ENCODE assay signal across 11 cellular contexts in genomic region chr21:33028759-33029511, GRCh38. TPM values are rescaled to one million over a fixed set of nuclear protein-coding genes. Genes with fewer than 3 reads are reported as not detected.
DNase-seq lines count a peak whose midpoint lies in the region; ATAC-seq, FAIRE-seq and TF ChIP-seq lines count a peak whose summit lies in the region.
"Had no signal": no experiment of that assay in that cellular context is flagged by ENCODE, and none has a peak within 500 bp of the region (broad histone marks: within the 10 kb centered on the region; RNA-seq: fewer than 3 reads in every experiment).

No MANE protein-coding gene starts in this region.

- TF ChIP-seq CTCF in SK-N-SH (IDR thresholded peaks at IDR 0.05): no peak

- H3K9me3 ChIP-seq in SK-N-SH: no peaks in the 10 kb centered on the region

- peaks cover 96% of the 10 kb centered on the region for H3K27me3 ChIP-seq in SK-N-SH (ENCODE audit: insufficient read depth)

- CTCF ChIA-PET in SK-N-SH (lab: Yijun Ruan, JAX): no interaction called here

- H3K9ac ChIP-seq in SK-N-SH: no peak overlapping the region

- H3K27ac ChIP-seq in SK-N-SH (ENCODE audit: low read depth in 2 of 2, low read length in 1 of 2): no peak overlapping the region

- no peak for TF ChIP-seq RAD21 in SK-N-SH (IDR thresholded peaks at IDR 0.05; ENCODE audit: low read length)

- no peak for TF ChIP-seq POLR2A in GM12891 (IDR thresholded peaks at IDR 0.05; ENCODE audit: low read depth, low read length)

- H3K4me3 ChIP-seq in SK-N-SH (ENCODE audit: low read depth in 2 of 2, low read length in 1 of 2): no peak overlapping the region; a peak in 1 of 4 replicates

- no peak for FAIRE-seq in GM12891 (lab: Jason Lieb, UNC)
- FAIRE-seq: HepG2 had no signal

- no peak overlapping the region for H2AFZ ChIP-seq in SK-N-SH (ENCODE audit: low read depth)

- H4K20me1 ChIP-seq in SK-N-SH (ENCODE audit: insufficient read depth): no peaks in the 10 kb centered on the region

- POLR2A ChIA-PET in SK-N-SH (lab: Yijun Ruan, JAX): no interaction called here

- no peaks in the 10 kb centered on the region for H3K9me2 ChIP-seq in SK-N-SH

- peak overlapping the region; percentile 61 for H3K4me3 Mint-ChIP-seq in activated T-cell treated with anti-CD3 and anti-CD28 coated beads, Interleukin-2, amount 50 U/mL, for 24 hours
- H3K4me3 Mint-ChIP-seq in immature natural killer cell: peak overlapping the region; percentile 60 to 84 (median 80)
- H3K4me3 Mint-ChIP-seq: HFFc6 had no signal

- H3K36me3 ChIP-seq in SK-N-SH (replicated peaks in 1 of 2; ENCODE audit: control insufficient read depth in 1 of 2, insufficient read depth in 2 of 2, low read length in 1 of 2): no peaks in the 10 kb centered on the region

- H3K4me2 ChIP-seq in SK-N-SH: peak overlapping the region; percentile 52; the same call in 1 of the 2 replicates

- WGBS in SK-N-SH (ENCODE audit: low lambda C conversion rate): 17% methylated on average over 32 of the region's 32 CpGs

- H3K27ac Mint-ChIP-seq in activated T-cell treated with anti-CD3 and anti-CD28 coated beads, Interleukin-2, amount 50 U/mL, for 24 hours: peak overlapping the region; percentile 76
- peak overlapping the region in 2 of 6 donors; percentile 38 to 76 for H3K27ac Mint-ChIP-seq in immature natural killer cell
- H3K27ac Mint-ChIP-seq: HFFc6 had no signal

- H3K4me1 ChIP-seq in SK-N-SH (ENCODE audit: control insufficient read depth in 1 of 2, insufficient read depth in 2 of 2, low read depth in 1 of 2, low read length in 1 of 2): no peaks in the 10 kb centered on the region

- H3K79me2 ChIP-seq in SK-N-SH (ENCODE audit: insufficient read depth): no peaks in the 10 kb centered on the region

- no peak for DNase-seq in SK-N-SH
- peak; percentile 49 for DNase-seq in activated T-cell treated with anti-CD3 and anti-CD28 coated beads, Interleukin-2, amount 50 U/mL, for 24 hours
- peak in 1 of 3 donors; percentile 39 for DNase-seq in immature natural killer cell
- peak; percentile 27 for DNase-seq in stimulated activated naive CD8-positive, alpha-beta T cell treated with anti-CD3 and anti-CD28 coated beads, Interleukin-15, Interleukin-2, amounts not matched to agents 100 U/mL and 50 U/mL, for 24 hours
- no peak for DNase-seq in GM12891 (ENCODE audit: insufficient read length, low spot score)
- DNase-seq: dermis blood vessel endothelial cell, HFFc6 had no signal

- H3F3A ChIP-seq in SK-N-SH (replicated peaks; ENCODE audit: insufficient read depth): no peaks in the 10 kb centered on the region

- H3K27me3 Mint-ChIP-seq in activated T-cell treated with anti-CD3 and anti-CD28 coated beads, Interleukin-2, amount 50 U/mL, for 24 hours: peaks cover 90% of the 10 kb centered on the region
- peaks cover 46 to 60% (median 53%) of the 10 kb centered on the region in 3 donors for H3K27me3 Mint-ChIP-seq in immature natural killer cell (ENCODE audit: low read depth in 3 of 3)

- H3K9me3 Mint-ChIP-seq in activated T-cell treated with anti-CD3 and anti-CD28 coated beads, Interleukin-2, amount 50 U/mL, for 24 hours: no peaks in the 10 kb centered on the region
- peaks cover 0 to 4% (median 0%) of the 10 kb centered on the region in 6 donors for H3K9me3 Mint-ChIP-seq in immature natural killer cell
- H3K9me3 Mint-ChIP-seq: HFFc6 had no signal

- no peaks in the 10 kb centered on the region for H3K36me3 Mint-ChIP-seq in activated T-cell treated with anti-CD3 and anti-CD28 coated beads, Interleukin-2, amount 50 U/mL, for 24 hours (ENCODE audit: low read depth)
- peaks cover 0 to 5% (median 0%) of the 10 kb centered on the region in 3 donors for H3K36me3 Mint-ChIP-seq in immature natural killer cell

- H3K4me1 Mint-ChIP-seq in activated T-cell treated with anti-CD3 and anti-CD28 coated beads, Interleukin-2, amount 50 U/mL, for 24 hours (ENCODE audit: low read depth): peaks cover 44% of the 10 kb centered on the region
- peaks cover 47% of the 10 kb centered on the region in 2 donors for H3K4me1 Mint-ChIP-seq in immature natural killer cell

- no peak for ATAC-seq in SK-N-SH treated with all-trans-retinoic acid at 6 μM for 48 hours
- ATAC-seq in stimulated activated naive CD8-positive, alpha-beta T cell treated with anti-CD3 and anti-CD28 coated beads, Interleukin-15, Interleukin-2, amounts not matched to agents 100 U/mL and 50 U/mL, for 24 hours: no peak
- no peak for ATAC-seq in GM21825 (IDR thresholded peaks at IDR 0.05; ENCODE audit: unreplicated experiment)
- no peak for ATAC-seq in GM18498 (IDR thresholded peaks at IDR 0.05; ENCODE audit: unreplicated experiment)
- ATAC-seq: HepG2 had no signal

- no peak for TF ChIP-seq EP300 in SK-N-SH (IDR thresholded peaks at IDR 0.05; ENCODE audit: borderline replicate concordance in 1 of 2, low read depth in 1 of 2, low read length in 1 of 2)

TF ChIP-seq in SK-N-SH, 30 proteins besides CTCF, POLR2A, EP300 and RAD21:
- TF ChIP-seq ZBTB33 (IDR thresholded peaks at IDR 0.05; ENCODE audit: borderline replicate concordance, low read depth): no peak

TF ChIP-seq in SK-N-SH treated with all-trans-retinoic acid at 6 μM for 48 hours, 23 proteins besides CTCF, POLR2A, EP300 and RAD21 (continues in another document):
- TF ChIP-seq ISL1 (CRISPR knock-in tag; IDR thresholded peaks at IDR 0.05): no peak
- no peak for TF ChIP-seq ZNF565 (CRISPR knock-in tag; conservative IDR thresholded peaks at IDR 0.05; ENCODE audit: low read depth)
- no peak for TF ChIP-seq OSR1 (CRISPR knock-in tag; IDR thresholded peaks at IDR 0.05)
- TF ChIP-seq, protein P1, sequence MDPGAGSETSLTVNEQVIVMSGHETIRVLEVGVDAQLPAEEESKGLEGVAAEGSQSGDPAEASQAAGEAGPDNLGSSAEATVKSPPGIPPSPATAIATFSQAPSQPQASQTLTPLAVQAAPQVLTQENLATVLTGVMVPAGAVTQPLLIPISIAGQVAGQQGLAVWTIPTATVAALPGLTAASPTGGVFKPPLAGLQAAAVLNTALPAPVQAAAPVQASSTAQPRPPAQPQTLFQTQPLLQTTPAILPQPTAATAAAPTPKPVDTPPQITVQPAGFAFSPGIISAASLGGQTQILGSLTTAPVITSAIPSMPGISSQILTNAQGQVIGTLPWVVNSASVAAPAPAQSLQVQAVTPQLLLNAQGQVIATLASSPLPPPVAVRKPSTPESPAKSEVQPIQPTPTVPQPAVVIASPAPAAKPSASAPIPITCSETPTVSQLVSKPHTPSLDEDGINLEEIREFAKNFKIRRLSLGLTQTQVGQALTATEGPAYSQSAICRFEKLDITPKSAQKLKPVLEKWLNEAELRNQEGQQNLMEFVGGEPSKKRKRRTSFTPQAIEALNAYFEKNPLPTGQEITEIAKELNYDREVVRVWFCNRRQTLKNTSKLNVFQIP (CRISPR knock-in tag; IDR thresholded peaks at IDR 0.05; ENCODE audit: borderline replicate concordance, low read depth): no peak

TF ChIP-seq in GM12891, 5 proteins besides CTCF, POLR2A, EP300 and RAD21:
- no peak for TF ChIP-seq POLR2AphosphoS5 (IDR thresholded peaks at IDR 0.05; ENCODE audit: low read depth, low read length)
- no peak for TF ChIP-seq PAX5 (IDR thresholded peaks at IDR 0.05; ENCODE audit: insufficient read depth, low read length, severe bottlenecking)
- TF ChIP-seq POU2F2 (IDR thresholded peaks at IDR 0.05; ENCODE audit: low read depth, low read length): no peak
- no peak for TF ChIP-seq TAF1 (IDR thresholded peaks at IDR 0.05; ENCODE audit: low read depth, low read length)
- TF ChIP-seq SPI1 (IDR thresholded peaks at IDR 0.05; ENCODE audit: low read depth, low read length): no peak

RNA-seq across cellular contexts. Expression of gene OLIG2, which starts 3.2 kb away (rescaled TPM):
- polyA plus RNA-seq in SK-N-SH (2012; rRNA removed): not detected in 2 replicates
- not detected in 2 replicates for polyA plus RNA-seq in SK-N-SH (2012; cell fraction: cytosol; rRNA removed)
- polyA plus RNA-seq in SK-N-SH (2012; cell fraction: nucleus; rRNA removed): not detected in 2 replicates
- polyA plus RNA-seq in immature natural killer cell: not detected
- not detected for polyA plus RNA-seq in GM12891 (2012; ENCODE audit: low read depth, missing spikeins)
- polyA plus RNA-seq: HepG2 had no signal

RNA-seq across cellular contexts. Expression of gene OLIG1, which starts 41.0 kb away (rescaled TPM):
- polyA plus RNA-seq in SK-N-SH (2012; rRNA removed) (not detected in 2 replicates), immature natural killer cell (not detected)
- not detected in 2 replicates for polyA plus RNA-seq in SK-N-SH (2012; cell fraction: cytosol; rRNA removed)
- polyA plus RNA-seq in SK-N-SH (2012; cell fraction: nucleus; rRNA removed): not detected in 2 replicates
- not detected for polyA plus RNA-seq in GM12891 (2012; ENCODE audit: low read depth, missing spikeins)
- polyA plus RNA-seq: HepG2 had no signal

Comparison
In these comparisons a context has a peak if more than half of its experiments do, and no peak if none do; other contexts are left out.
1. DNase-seq: peak in activated T-cell treated with anti-CD3 and anti-CD28 coated beads, Interleukin-2, amount 50 U/mL, for 24 hours (single experiment) and stimulated activated naive CD8-positive, alpha-beta T cell treated with anti-CD3 and anti-CD28 coated beads, Interleukin-15, Interleukin-2, amounts not matched to agents 100 U/mL and 50 U/mL, for 24 hours (single experiment); none in SK-N-SH (single experiment) and GM12891 (single experiment).